8 cellular contexts compared by ENCODE assay signal in genomic region chr10:72260588-72261322, GRCh38. TPM values are rescaled to one million over a fixed set of nuclear protein-coding genes. Genes with fewer than 3 reads are reported as not detected.
DNase-seq lines count a peak whose midpoint lies in the region; ATAC-seq and TF ChIP-seq lines count a peak whose summit lies in the region.

No MANE protein-coding gene starts in this region.

- H3K27me3 ChIP-seq in A673 (replicated peaks; ENCODE audit: insufficient read depth, low read depth, low read length, poor library complexity) = no peaks in the 10 kb centered on the region

- peaks cover 65% of the 10 kb centered on the region for H3K4me1 Mint-ChIP-seq in activated CD4-positive, alpha-beta memory T cell treated with anti-CD3 and anti-CD28 coated beads, Interleukin-2, amount 10 ng/mL, durations not matched to agents 7 days and 5 days

- POLR2A ChIA-PET in A673 (lab: Charles Lee; ENCODE audit: low non-redundant PET) = interaction anchor here (0.7 to 1.2 kb wide), 3 partner anchors 12 to 60 kb away, joined by 3 to 8 read pairs (median 3); no protein-coding TSS in a partner anchor
- POLR2A ChIA-PET in activated CD4-positive, alpha-beta memory T cell treated with anti-CD3 and anti-CD28 coated beads, Interleukin-2, amount 10 ng/mL, durations not matched to agents 7 days and 5 days (lab: Charles Lee) = interaction anchor here (0.8 to 6.2 kb wide), 27 partner anchors 9 to 172 kb away, joined by 3 to 145 read pairs (median 7); partner anchors contain the start of genes ANAPC16, ASCC1, DDIT4 and SPOCK2

- H3K27ac Mint-ChIP-seq in activated CD4-positive, alpha-beta memory T cell treated with anti-CD3 and anti-CD28 coated beads, Interleukin-2, amount 10 ng/mL, durations not matched to agents 7 days and 5 days = peak overlapping the region; percentile 98

- intact Hi-C loops in A673 (cut with micrococcal nuclease; ENCODE audit: unreplicated experiment) = no loop called here

- no peaks in the 10 kb centered on the region for H3K36me3 ChIP-seq in A673 (ENCODE audit: insufficient read depth, low read length, poor library complexity, severe bottlenecking)

- CTCF ChIA-PET in A673 (lab: Charles Lee) = interaction anchor here (0.5 to 0.9 kb wide), 2 partner anchors 14 to 129 kb away, joined by 4 to 5 read pairs; no protein-coding TSS in a partner anchor
- CTCF ChIA-PET in activated CD4-positive, alpha-beta memory T cell treated with anti-CD3 and anti-CD28 coated beads, Interleukin-2, amount 10 ng/mL, durations not matched to agents 7 days and 5 days (lab: Charles Lee) = interaction anchor here (0.6 to 4.7 kb wide), 24 partner anchors 10 to 135 kb away, joined by 3 to 37 read pairs (median 6); partner anchors contain the start of genes ANAPC16, ASCC1, DDIT4 and DNAJB12

- peak; percentile 56 for ATAC-seq in GM18868 (IDR thresholded peaks at IDR 0.05; ENCODE audit: unreplicated experiment)
- ATAC-seq in HG03097 (IDR thresholded peaks at IDR 0.05; ENCODE audit: low FRiP score, unreplicated experiment) = peak; percentile 63

- no TSS peak for BruUV-seq in A673 (replicated peaks; lab: Mats Ljungman, UMichigan)

- H3K4me3 Mint-ChIP-seq in activated CD4-positive, alpha-beta memory T cell treated with anti-CD3 and anti-CD28 coated beads, Interleukin-2, amount 10 ng/mL, durations not matched to agents 7 days and 5 days = peak overlapping the region; percentile 79

- H3K9me3 ChIP-seq in A673 (ENCODE audit: low read depth, low read length, poor library complexity, severe bottlenecking) = no peaks in the 10 kb centered on the region

- H3K4me3 ChIP-seq in A673 (ENCODE audit: low read depth, low read length, poor library complexity, severe bottlenecking) = peak overlapping the region; percentile 45

- peak overlapping the region; percentile 86 for H3K27ac ChIP-seq in A673 (ENCODE audit: low read depth, low read length, poor library complexity, severe bottlenecking)

- 0 out of 2 replicates have a peak, but pooled peaks have one; percentile 35 for TF ChIP-seq CTCF in A673 (conservative IDR thresholded peaks at IDR 0.05; ENCODE audit: low read depth, low read length)

- DNase-seq in A673 (ENCODE audit: low spot score) = peak; percentile 92
- DNase-seq in NCI-H526 (lab: John Stamatoyannopoulos, UW) = peak; percentile 13 to 58
- peak; percentile 95 for DNase-seq in activated CD4-positive, alpha-beta memory T cell treated with anti-CD3 and anti-CD28 coated beads, Interleukin-2, amount 10 ng/mL, durations not matched to agents 7 days and 5 days
- DNase-seq in effector CD4-positive, alpha-beta T cell = peak; percentile 68
- peak; percentile 34 to 43 for DNase-seq in lung microvascular endothelial cell (ENCODE audit: low read depth in 2 of 2)
- DNase-seq in stimulated activated CD8-positive, alpha-beta memory T cell treated with anti-CD3 and anti-CD28 coated beads, Interleukin-12 subunit alpha, Interleukin-12 subunit beta, amount 100 ng/mL, for 1 hour (ENCODE audit: low read depth) = peak; percentile 63

- no peaks in the 10 kb centered on the region for H3K9me3 Mint-ChIP-seq in activated CD4-positive, alpha-beta memory T cell treated with anti-CD3 and anti-CD28 coated beads, Interleukin-2, amount 10 ng/mL, durations not matched to agents 7 days and 5 days

- H3K27me3 Mint-ChIP-seq in activated CD4-positive, alpha-beta memory T cell treated with anti-CD3 and anti-CD28 coated beads, Interleukin-2, amount 10 ng/mL, durations not matched to agents 7 days and 5 days = no peaks in the 10 kb centered on the region

- no peaks in the 10 kb centered on the region for H3K36me3 Mint-ChIP-seq in activated CD4-positive, alpha-beta memory T cell treated with anti-CD3 and anti-CD28 coated beads, Interleukin-2, amount 10 ng/mL, durations not matched to agents 7 days and 5 days (ENCODE audit: low read depth)

- peaks cover 44% of the 10 kb centered on the region for H3K4me1 ChIP-seq in A673 (ENCODE audit: insufficient read depth, low read length, poor library complexity, severe bottlenecking)

RNA-seq across cellular contexts. Expression of gene DDIT4, which starts 13.0 kb away (rescaled TPM):
- total RNA-seq in A673 (2021) = 20.7 and 39.6 TPM in 2 replicates
- total RNA-seq in activated CD4-positive, alpha-beta memory T cell treated with anti-CD3 and anti-CD28 coated beads, Interleukin-2, amount 10 ng/mL, durations not matched to agents 7 days and 5 days = 100 to 1,000 TPM; 475 to 481 TPM
- 131 and 178 TPM in 2 replicates for total RNA-seq in lung microvascular endothelial cell

RNA-seq across cellular contexts. Expression of gene ASCC1, which starts 44.7 kb away (rescaled TPM):
- total RNA-seq in A673 (2021) (40.2 and 43.1 TPM in 2 replicates), lung microvascular endothelial cell (21.0 and 22.4 TPM in 2 replicates)
- total RNA-seq in activated CD4-positive, alpha-beta memory T cell treated with anti-CD3 and anti-CD28 coated beads, Interleukin-2, amount 10 ng/mL, durations not matched to agents 7 days and 5 days = 10 to 100 TPM; 35.5 to 36.2 TPM

RNA-seq across cellular contexts. Expression of gene ANAPC16, which starts 44.9 kb away (rescaled TPM):
- total RNA-seq in A673 (2021) (57.6 and 62.5 TPM in 2 replicates), lung microvascular endothelial cell (38.7 and 46.4 TPM in 2 replicates)
- 100 to 1,000 TPM in 1 of 2 experiments, 10 to 100 TPM in 1; 94.2 to 101 TPM for total RNA-seq in activated CD4-positive, alpha-beta memory T cell treated with anti-CD3 and anti-CD28 coated beads, Interleukin-2, amount 10 ng/mL, durations not matched to agents 7 days and 5 days

Comparison
In these comparisons a context has a peak if more than half of its experiments do, and no peak if none do; other contexts are left out.
1. Peak in every context shown above with its lines: DNase-seq, ATAC-seq, H3K4me3 ChIP-seq and H3K27ac ChIP-seq.
2. DNase-seq: peak in every context shown above with its lines; median percentile 95 in activated CD4-positive, alpha-beta memory T cell treated with anti-CD3 and anti-CD28 coated beads, Interleukin-2, amount 10 ng/mL, durations not matched to agents 7 days and 5 days; 92 in A673; 68 in effector CD4-positive, alpha-beta T cell; 63 in stimulated activated CD8-positive, alpha-beta memory T cell treated with anti-CD3 and anti-CD28 coated beads, Interleukin-12 subunit alpha, Interleukin-12 subunit beta, amount 100 ng/mL, for 1 hour; 38 in lung microvascular endothelial cell; 36 in NCI-H526.